Comparison of ENCODE assay signal across 1 cellular context in genomic region chr13:26021956-26022355, GRCh38.
TF ChIP-seq lines count a peak whose summit lies in the region.

No MANE protein-coding gene starts in this region.

TF ChIP-seq in endothelial cell of umbilical vein, 7 proteins besides CTCF, POLR2A, EP300 and RAD21 (continued from another document):
- TF ChIP-seq MAX (IDR thresholded peaks at IDR 0.05; ENCODE audit: insufficient read depth, insufficient read length) (no peak), FOS (IDR thresholded peaks at IDR 0.05; ENCODE audit: borderline replicate concordance, insufficient read depth, low read length) (no peak), EZH2 (IDR thresholded peaks at IDR 0.05; ENCODE audit: borderline replicate concordance, low read depth, low read length, severe bottlenecking) (no peak)
